ENCODE assay signal across 1 cellular context in the genomic region with DNA sequence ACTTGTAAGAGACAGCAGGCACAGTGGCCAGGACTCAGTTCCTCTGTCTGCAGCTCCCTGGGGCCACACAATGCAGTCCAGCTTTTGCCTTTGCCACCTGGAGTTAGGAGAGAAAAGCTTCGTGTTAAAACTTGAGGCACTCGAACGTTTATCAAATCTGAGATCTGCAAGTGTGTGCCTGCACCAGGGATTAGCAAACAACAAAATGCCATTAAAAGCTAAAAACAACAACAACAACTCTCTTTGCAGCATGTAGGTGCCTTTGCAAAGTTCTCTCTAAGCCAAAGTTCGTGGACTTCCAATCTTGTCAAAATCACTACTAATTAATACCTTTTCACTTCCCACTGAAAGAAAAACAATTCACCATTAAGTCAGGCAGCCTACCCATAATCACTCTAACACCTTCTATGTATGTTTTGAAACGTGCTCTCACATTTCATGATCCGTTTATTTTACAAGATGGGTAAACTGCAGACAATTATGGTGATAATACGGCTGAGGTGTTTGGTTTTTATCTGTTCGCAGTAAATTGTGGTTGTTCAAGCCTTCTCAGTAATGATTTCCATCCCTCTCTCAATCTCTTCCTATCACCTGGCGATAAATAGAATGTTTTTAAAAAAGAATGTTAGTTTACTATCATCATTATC.
TF ChIP-seq lines count a peak whose summit lies in the region.

No MANE protein-coding gene starts in this region.

TF ChIP-seq in HEK293, 187 proteins besides CTCF, POLR2A, EP300 and RAD21 (continued from another document):
- TF ChIP-seq, protein P1, sequence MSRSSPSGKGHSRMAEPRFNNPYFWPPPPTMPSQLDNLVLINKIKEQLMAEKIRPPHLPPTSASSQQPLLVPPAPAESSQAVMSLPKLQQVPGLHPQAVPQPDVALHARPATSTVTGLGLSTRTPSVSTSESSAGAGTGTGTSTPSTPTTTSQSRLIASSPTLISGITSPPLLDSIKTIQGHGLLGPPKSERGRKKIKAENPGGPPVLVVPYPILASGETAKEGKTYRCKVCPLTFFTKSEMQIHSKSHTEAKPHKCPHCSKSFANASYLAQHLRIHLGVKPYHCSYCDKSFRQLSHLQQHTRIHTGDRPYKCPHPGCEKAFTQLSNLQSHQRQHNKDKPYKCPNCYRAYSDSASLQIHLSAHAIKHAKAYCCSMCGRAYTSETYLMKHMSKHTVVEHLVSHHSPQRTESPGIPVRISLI (tag by site-specific recombination; IDR thresholded peaks at IDR 0.05): no peak
- TF ChIP-seq ZNF354C (tag by site-specific recombination; IDR thresholded peaks at IDR 0.05; ENCODE audit: borderline replicate concordance, low read depth) (no peak), ZSCAN16 (tag by site-specific recombination; IDR thresholded peaks at IDR 0.05) (peak; percentile 76; the same call in 1 of the 2 replicates), ZNF10 (tag by site-specific recombination; IDR thresholded peaks at IDR 0.05) (no peak), ZXDB (tag by site-specific recombination; IDR thresholded peaks at IDR 0.05) (0 out of 2 replicates have a peak, but pooled peaks have one; percentile 20), ZNF837 (tag by site-specific recombination; IDR thresholded peaks at IDR 0.05) (no peak), ZNF2 (tag by site-specific recombination; IDR thresholded peaks at IDR 0.05) (no peak), ZNF624 (tag by site-specific recombination; IDR thresholded peaks at IDR 0.05) (no peak), ZNF561 (tag by site-specific recombination; IDR thresholded peaks at IDR 0.05; ENCODE audit: borderline replicate concordance) (no peak), ZNF350 (tag by site-specific recombination; IDR thresholded peaks at IDR 0.05) (no peak)
TF ChIP-seq in HEK293: peak in this region for 7.
